Comparison of ENCODE assay signal across 9 cellular contexts in the genomic region with DNA sequence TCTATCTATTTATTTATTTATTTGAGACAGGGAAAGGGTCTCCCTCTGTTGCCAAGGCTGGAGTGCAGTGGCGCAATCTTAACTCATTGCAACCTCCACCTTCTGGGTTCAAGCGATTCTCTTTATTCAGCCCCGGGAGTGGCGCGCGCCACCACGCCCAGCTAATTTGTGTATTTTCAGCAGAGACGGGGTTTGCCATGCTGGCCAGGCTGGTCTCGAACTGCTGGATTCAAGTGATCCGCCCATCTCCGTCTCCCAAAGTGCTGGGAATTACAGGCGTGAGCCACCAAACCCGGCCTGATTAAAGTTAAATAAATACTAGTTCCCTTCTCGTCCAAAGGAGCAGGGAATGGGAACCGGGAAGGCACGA. TPM values are rescaled to one million over a fixed set of nuclear protein-coding genes. Genes with fewer than 3 reads are reported as not detected.
DNase-seq lines count a peak whose midpoint lies in the region; ATAC-seq, FAIRE-seq and TF ChIP-seq lines count a peak whose summit lies in the region.
"Had no signal": no experiment of that assay in that cellular context is flagged by ENCODE, and none has a peak within 500 bp of the region (broad histone marks: within the 10 kb centered on the region; RNA-seq: fewer than 3 reads in every experiment).

No MANE protein-coding gene starts in this region.

- no TSS peak for BruUV-seq in HepG2 (replicated peaks; lab: Mats Ljungman, UMichigan)

- H3K36me3 Mint-ChIP-seq in activated CD4-positive, alpha-beta T cell treated with anti-CD3 and anti-CD28 coated beads, Interleukin-2, amount 10 ng/mL, durations not matched to agents 24 days and 14 days (ENCODE audit: low read depth): peaks cover 2% of the 10 kb centered on the region

- peaks cover 26% of the 10 kb centered on the region for H3K4me1 Mint-ChIP-seq in activated CD4-positive, alpha-beta T cell treated with anti-CD3 and anti-CD28 coated beads, Interleukin-2, amount 10 ng/mL, durations not matched to agents 24 days and 14 days

- 44% methylated on average over 16 of the region's 16 CpGs for WGBS in HepG2 (ENCODE audit: low lambda C conversion rate)
- WGBS in thyroid gland, 2 donors: 37 to 49% methylated on average over 16 of the region's 16 CpGs

- TF ChIP-seq RAD21 in HepG2 (CRISPR knock-in tag; IDR thresholded peaks at IDR 0.05): no peak

- H4K20me1 ChIP-seq in HepG2 (ENCODE audit: insufficient read depth, low read length): no peaks in the 10 kb centered on the region

- H3K36me3 ChIP-seq in ascending aorta (no peaks in the 10 kb centered on the region), HepG2 (replicated peaks in 1 of 2; ENCODE audit: control insufficient read depth in 1 of 2, insufficient read depth in 2 of 2, low read length in 2 of 2) (no peaks in the 10 kb centered on the region), thyroid gland (peaks cover 0 to 5% of the 10 kb centered on the region in 2 donors)

- TF ChIP-seq CTCF in ascending aorta (IDR thresholded peaks at IDR 0.05) (no peak), HepG2 (CRISPR knock-in tag; IDR thresholded peaks at IDR 0.05) (no peak), thyroid gland (IDR thresholded peaks at IDR 0.05) (no peak)

- TF ChIP-seq EP300 in HepG2 (IDR thresholded peaks at IDR 0.05; ENCODE audit: low read depth in 2 of 2, low read length in 2 of 2) (no peak), HepG2 (CRISPR knock-in tag; IDR thresholded peaks at IDR 0.05; ENCODE audit: borderline replicate concordance) (no peak)

- ATAC-seq in HepG2 (no peak), HG03571 (IDR thresholded peaks at IDR 0.05; ENCODE audit: unreplicated experiment) (no peak), GM18873 (IDR thresholded peaks at IDR 0.05; ENCODE audit: low FRiP score, unreplicated experiment) (no peak)

- intact Hi-C loops in activated CD4-positive, alpha-beta T cell treated with anti-CD3 and anti-CD28 coated beads, Interleukin-2, amount 10 ng/mL, durations not matched to agents 24 days and 14 days (cut with micrococcal nuclease): loop anchor here (5.0 kb wide), 4 partner anchors 208 to 992 kb away; a partner anchor contains a TSS
- intact Hi-C loops in ascending aorta (cut with DNase I) (loop anchor here (2.0 kb wide), 1 partner anchor 29 kb away; no protein-coding TSS in a partner anchor), HepG2 (cut with micrococcal nuclease; ENCODE audit: unreplicated experiment) (loop anchor here (5.0 to 10.0 kb wide), 2 partner anchors 172 to 211 kb away; a partner anchor contains a TSS), thyroid gland (cut with DNase I) (no loop called here)

- H3K4me3 ChIP-seq in ascending aorta (peak overlapping the region; percentile 35 to 79), HepG2 (replicated peaks in 1 of 3; ENCODE audit: insufficient read depth in 1 of 3, low read depth in 2 of 3, low read length in 3 of 3) (peak overlapping the region; percentile 9 to 97 (median 85); a peak in 5 of 6 replicates), thyroid gland (replicated peaks in 1 of 3) (peak overlapping the region in 1 of 3 donors; percentile 100)

- no peaks in the 10 kb centered on the region for H3K27me3 ChIP-seq in ascending aorta
- no peaks in the 10 kb centered on the region; a peak in 1 of 5 replicates for H3K27me3 ChIP-seq in HepG2 (ENCODE audit: control insufficient read depth in 1 of 2, insufficient read depth in 2 of 2, low read length in 2 of 2)
- no peaks in the 10 kb centered on the region for H3K27me3 ChIP-seq in thyroid gland

- CTCF ChIA-PET in HepG2 (lab: Yijun Ruan, JAX; ENCODE audit: low intra/inter-chr PET ratio, low total read pairs): interaction anchor here (1.2 to 2.8 kb wide), 4 partner anchors 94 to 123 kb away, joined by 6 to 36 read pairs (median 8); a partner anchor contains a TSS

- no peak for DNase-seq in activated CD4-positive, alpha-beta T cell treated with anti-CD3 and anti-CD28 coated beads, Interleukin-2, amount 10 ng/mL, durations not matched to agents 24 days and 14 days
- no peak for DNase-seq in activated CD4-positive, alpha-beta T cell treated with anti-CD3 and anti-CD28 coated beads for 4 hours
- DNase-seq in ascending aorta (ENCODE audit: low spot score in 2 of 2): no peak
- DNase-seq in HepG2 (ENCODE audit: low spot score): no peak
- peak in 1 of 2 donors; percentile 36 for DNase-seq in thyroid gland
- no peak for DNase-seq in COLO668 (lab: John Stamatoyannopoulos, UW; ENCODE audit: unreplicated experiment)

- peaks cover 0 to 9% of the 10 kb centered on the region in 2 donors for H3K4me1 ChIP-seq in ascending aorta
- peaks cover 44% of the 10 kb centered on the region for H3K4me1 ChIP-seq in HepG2 (ENCODE audit: insufficient read depth, low read length)
- H3K4me1 ChIP-seq in thyroid gland: peaks cover 22 to 23% of the 10 kb centered on the region in 2 donors

- H3K4me2 ChIP-seq in HepG2 (ENCODE audit: low read depth, low read length): peak overlapping the region; percentile 98

- no peaks in the 10 kb centered on the region for H3K27me3 Mint-ChIP-seq in activated CD4-positive, alpha-beta T cell treated with anti-CD3 and anti-CD28 coated beads, Interleukin-2, amount 10 ng/mL, durations not matched to agents 24 days and 14 days

- FAIRE-seq in HepG2 (lab: Jason Lieb, UNC): peak; percentile 8

- H3K9ac ChIP-seq in HepG2 (ENCODE audit: insufficient read depth, low read depth, low read length): peak overlapping the region; percentile 23; the same call in 1 of the 2 replicates

- H3K9me3 ChIP-seq in ascending aorta (no peaks in the 10 kb centered on the region), HepG2 (ENCODE audit: low read length) (no peaks in the 10 kb centered on the region), thyroid gland (no peaks in the 10 kb centered on the region)

- no peaks in the 10 kb centered on the region for H3K9me3 Mint-ChIP-seq in activated CD4-positive, alpha-beta T cell treated with anti-CD3 and anti-CD28 coated beads, Interleukin-2, amount 10 ng/mL, durations not matched to agents 24 days and 14 days

- in situ Hi-C loops in HepG2 (cut with HindIII; ENCODE audit: extremely low pct_ligation_motif_present, low pct_unique_long_range_greater_than_20kb): loop anchor here (5.0 kb wide), 1 partner anchor 103 kb away; a partner anchor contains a TSS

- H3K27ac ChIP-seq in ascending aorta (peak overlapping the region; percentile 98), HepG2 (ENCODE audit: extremely low read length, insufficient read depth, low read length) (peak overlapping the region; percentile 2), thyroid gland (peak overlapping the region; percentile 99 to 100 (median 99))

- TF ChIP-seq POLR2A in HepG2 (IDR thresholded peaks at IDR 0.05; ENCODE audit: insufficient read depth in 1 of 2, low read depth in 2 of 2, low read length in 2 of 2): no peak
- TF ChIP-seq POLR2A in thyroid gland (IDR thresholded peaks at IDR 0.05): no peak

- POLR2A ChIA-PET in HepG2 (lab: Yijun Ruan, JAX): interaction anchor here (0.6 to 2.9 kb wide), 13 partner anchors 8 to 125 kb away, joined by 3 to 37 read pairs (median 4); a partner anchor contains a TSS

- no peak overlapping the region for H2AFZ ChIP-seq in HepG2 (ENCODE audit: low read length)

- peak overlapping the region; percentile 81 for H3K4me3 Mint-ChIP-seq in activated CD4-positive, alpha-beta T cell treated with anti-CD3 and anti-CD28 coated beads, Interleukin-2, amount 10 ng/mL, durations not matched to agents 24 days and 14 days

- peak overlapping the region; percentile 90 for H3K27ac Mint-ChIP-seq in activated CD4-positive, alpha-beta T cell treated with anti-CD3 and anti-CD28 coated beads, Interleukin-2, amount 10 ng/mL, durations not matched to agents 24 days and 14 days

- peaks cover 22% of the 10 kb centered on the region for H3K79me2 ChIP-seq in HepG2 (ENCODE audit: insufficient read depth, low read length)

RNA-seq across cellular contexts. Expression of a gene that starts 4.2 kb away (rescaled TPM):
- 103 and 106 TPM in 2 replicates for total RNA-seq in activated CD4-positive, alpha-beta T cell treated with anti-CD3 and anti-CD28 coated beads, Interleukin-2, amount 10 ng/mL, durations not matched to agents 24 days and 14 days
- total RNA-seq in ascending aorta (144 TPM), HepG2 (2016; rRNA removed; fragmentation: Illumina TruSeq; extraction: Trizol) (78.5 and 91.0 TPM in 2 replicates), thyroid gland (100 to 1,000 TPM; 105 to 152 (median 127) TPM)
- 61.6 and 62.5 TPM in 2 replicates for total RNA-seq in HepG2 (2016; cell fraction: cytosol; rRNA removed; fragmentation: Illumina TruSeq; extraction: Trizol; ENCODE audit: low read depth)
- total RNA-seq in HepG2 (2016; cell fraction: insoluble cytoplasmic fraction; rRNA removed; fragmentation: Illumina TruSeq; extraction: Trizol): 72.7 and 92.2 TPM in 2 replicates
- 98.7 and 108 TPM in 2 replicates for total RNA-seq in HepG2 (2016; cell fraction: membrane; rRNA removed; fragmentation: Illumina TruSeq; extraction: Trizol)
- total RNA-seq in HepG2 (2016; cell fraction: nucleus; rRNA removed; fragmentation: Illumina TruSeq; extraction: Trizol): 63.4 and 77.8 TPM in 2 replicates
- polyA plus RNA-seq in HepG2 (2011; rRNA removed): 268 and 270 TPM in 2 replicates
- 216 and 257 TPM in 2 replicates for polyA plus RNA-seq in HepG2 (2011; cell fraction: cytosol; rRNA removed)
- 595 and 749 TPM in 2 replicates for polyA plus RNA-seq in HepG2 (2011; cell fraction: nucleus; rRNA removed)
- polyA plus RNA-seq in HepG2 (2012): 72.7 and 87.5 TPM in 2 replicates
- polyA plus RNA-seq in HepG2 (2016; cell fraction: cytosol; fragmentation: Illumina TruSeq; extraction: Trizol; ENCODE audit: low read depth): 60.8 and 65.7 TPM in 2 replicates
- 106 and 117 TPM in 2 replicates for polyA plus RNA-seq in HepG2 (2016; cell fraction: insoluble cytoplasmic fraction; fragmentation: Illumina TruSeq; extraction: Trizol; ENCODE audit: low read depth)
- 114 and 123 TPM in 2 replicates for polyA plus RNA-seq in HepG2 (2016; cell fraction: membrane; fragmentation: Illumina TruSeq; extraction: Trizol; ENCODE audit: low read depth)
- 131 and 137 TPM in 2 replicates for polyA plus RNA-seq in HepG2 (2016; cell fraction: nucleus; fragmentation: Illumina TruSeq; extraction: Trizol; ENCODE audit: insufficient read depth, low read depth)
- polyA minus RNA-seq in HepG2 (2011; rRNA and poly(A)+ RNA removed; ENCODE audit: low replicate concordance): 139 and 364 TPM in 2 replicates
- 88.3 and 92.0 TPM in 2 replicates for polyA minus RNA-seq in HepG2 (2011; cell fraction: cytosol; rRNA and poly(A)+ RNA removed)
- polyA minus RNA-seq in HepG2 (2011; cell fraction: nucleus; rRNA and poly(A)+ RNA removed): 159 and 160 TPM in 2 replicates

RNA-seq across cellular contexts. Expression of a gene that starts 13.4 kb away (rescaled TPM):
- total RNA-seq in activated CD4-positive, alpha-beta T cell treated with anti-CD3 and anti-CD28 coated beads, Interleukin-2, amount 10 ng/mL, durations not matched to agents 24 days and 14 days: 0.12 and 0.19 TPM in 2 replicates
- total RNA-seq in ascending aorta: 16.4 TPM
- 0.21 and 0.33 TPM in 2 replicates for total RNA-seq in HepG2 (2016; rRNA removed; fragmentation: Illumina TruSeq; extraction: Trizol)
- total RNA-seq in HepG2 (2016; cell fraction: cytosol; rRNA removed; fragmentation: Illumina TruSeq; extraction: Trizol; ENCODE audit: low read depth): 0.26 and 0.51 TPM in 2 replicates
- 0.18 and 0.22 TPM in 2 replicates for total RNA-seq in HepG2 (2016; cell fraction: insoluble cytoplasmic fraction; rRNA removed; fragmentation: Illumina TruSeq; extraction: Trizol)
- 0.31 TPM in 2 replicates for total RNA-seq in HepG2 (2016; cell fraction: membrane; rRNA removed; fragmentation: Illumina TruSeq; extraction: Trizol)
- total RNA-seq in HepG2 (2016; cell fraction: nucleus; rRNA removed; fragmentation: Illumina TruSeq; extraction: Trizol): 0.19 and 0.71 TPM in 2 replicates
- 2.3 and 2.5 TPM in 2 replicates for polyA plus RNA-seq in HepG2 (2011; rRNA removed)
- polyA plus RNA-seq in HepG2 (2011; cell fraction: cytosol; rRNA removed): 1.1 and 1.2 TPM in 2 replicates
- polyA plus RNA-seq in HepG2 (2011; cell fraction: nucleus; rRNA removed): 11.6 and 19.0 TPM in 2 replicates
- polyA plus RNA-seq in HepG2 (2012): 1.5 and 3.8 TPM in 2 replicates
- polyA plus RNA-seq in HepG2 (2016; cell fraction: cytosol; fragmentation: Illumina TruSeq; extraction: Trizol; ENCODE audit: low read depth): 0.26 and 0.40 TPM in 2 replicates
- 0.09 and 0.23 TPM in 2 replicates for polyA plus RNA-seq in HepG2 (2016; cell fraction: insoluble cytoplasmic fraction; fragmentation: Illumina TruSeq; extraction: Trizol; ENCODE audit: low read depth)
- polyA plus RNA-seq in HepG2 (2016; cell fraction: membrane; fragmentation: Illumina TruSeq; extraction: Trizol; ENCODE audit: low read depth): 0.26 and 0.42 TPM in 2 replicates
- 0.23 and 0.79 TPM in 2 replicates for polyA plus RNA-seq in HepG2 (2016; cell fraction: nucleus; fragmentation: Illumina TruSeq; extraction: Trizol; ENCODE audit: insufficient read depth, low read depth)
- polyA minus RNA-seq in HepG2 (2011; rRNA and poly(A)+ RNA removed; ENCODE audit: low replicate concordance): 0.14 and 2.9 TPM in 2 replicates
- polyA minus RNA-seq in HepG2 (2011; cell fraction: cytosol; rRNA and poly(A)+ RNA removed): 0.35 and 1.5 TPM in 2 replicates
- polyA minus RNA-seq in HepG2 (2011; cell fraction: nucleus; rRNA and poly(A)+ RNA removed): 3.7 and 5.4 TPM in 2 replicates
- 10 to 100 TPM in 2 of 4 donors, 1 to 10 TPM in 2; 1.7 to 14.5 (median 10.1) TPM for total RNA-seq in thyroid gland
- total RNA-seq: SK-MEL-5 had no signal

RNA-seq across cellular contexts. Expression of a gene that starts 23.5 kb away (rescaled TPM):
- not detected in 2 replicates for total RNA-seq in activated CD4-positive, alpha-beta T cell treated with anti-CD3 and anti-CD28 coated beads, Interleukin-2, amount 10 ng/mL, durations not matched to agents 24 days and 14 days
- total RNA-seq in ascending aorta: not detected
- total RNA-seq in HepG2 (2016; rRNA removed; fragmentation: Illumina TruSeq; extraction: Trizol): 301 and 337 TPM in 2 replicates
- total RNA-seq in HepG2 (2016; cell fraction: cytosol; rRNA removed; fragmentation: Illumina TruSeq; extraction: Trizol; ENCODE audit: low read depth): 59.0 and 67.7 TPM in 2 replicates
- 281 and 313 TPM in 2 replicates for total RNA-seq in HepG2 (2016; cell fraction: insoluble cytoplasmic fraction; rRNA removed; fragmentation: Illumina TruSeq; extraction: Trizol)
- 183 and 224 TPM in 2 replicates for total RNA-seq in HepG2 (2016; cell fraction: membrane; rRNA removed; fragmentation: Illumina TruSeq; extraction: Trizol)
- total RNA-seq in HepG2 (2016; cell fraction: nucleus; rRNA removed; fragmentation: Illumina TruSeq; extraction: Trizol): 188 and 190 TPM in 2 replicates
- polyA plus RNA-seq in HepG2 (2011; rRNA removed): 287 and 352 TPM in 2 replicates
- polyA plus RNA-seq in HepG2 (2011; cell fraction: cytosol; rRNA removed): 169 and 211 TPM in 2 replicates
- 756 and 778 TPM in 2 replicates for polyA plus RNA-seq in HepG2 (2011; cell fraction: nucleus; rRNA removed)
- 201 and 249 TPM in 2 replicates for polyA plus RNA-seq in HepG2 (2012)
- 85.6 and 100 TPM in 2 replicates for polyA plus RNA-seq in HepG2 (2016; cell fraction: cytosol; fragmentation: Illumina TruSeq; extraction: Trizol; ENCODE audit: low read depth)
- polyA plus RNA-seq in HepG2 (2016; cell fraction: insoluble cytoplasmic fraction; fragmentation: Illumina TruSeq; extraction: Trizol; ENCODE audit: low read depth): 215 and 265 TPM in 2 replicates
- polyA plus RNA-seq in HepG2 (2016; cell fraction: membrane; fragmentation: Illumina TruSeq; extraction: Trizol; ENCODE audit: low read depth): 117 and 144 TPM in 2 replicates
- polyA plus RNA-seq in HepG2 (2016; cell fraction: nucleus; fragmentation: Illumina TruSeq; extraction: Trizol; ENCODE audit: insufficient read depth, low read depth): 336 and 399 TPM in 2 replicates
- polyA minus RNA-seq in HepG2 (2011; rRNA and poly(A)+ RNA removed; ENCODE audit: low replicate concordance): 0.19 and 699 TPM in 2 replicates
- polyA minus RNA-seq in HepG2 (2011; cell fraction: cytosol; rRNA and poly(A)+ RNA removed): 138 and 156 TPM in 2 replicates
- 112 and 120 TPM in 2 replicates for polyA minus RNA-seq in HepG2 (2011; cell fraction: nucleus; rRNA and poly(A)+ RNA removed)
- total RNA-seq in thyroid gland: not detected

RNA-seq across cellular contexts. Expression of a gene that starts 38.8 kb away (rescaled TPM):
- total RNA-seq in activated CD4-positive, alpha-beta T cell treated with anti-CD3 and anti-CD28 coated beads, Interleukin-2, amount 10 ng/mL, durations not matched to agents 24 days and 14 days: not detected in 2 replicates
- total RNA-seq in ascending aorta (not detected), HepG2 (2016; rRNA removed; fragmentation: Illumina TruSeq; extraction: Trizol) (0.22 TPM in 1 of 2 replicates, not detected in the other), thyroid gland (1 to 10 TPM in 3 of 4 donors, under 1 TPM in 1; 0.54 to 5.5 (median 2.9) TPM)
- 0.35 TPM in 1 of 2 replicates, not detected in the other for total RNA-seq in HepG2 (2016; cell fraction: cytosol; rRNA removed; fragmentation: Illumina TruSeq; extraction: Trizol; ENCODE audit: low read depth)
- total RNA-seq in HepG2 (2016; cell fraction: insoluble cytoplasmic fraction; rRNA removed; fragmentation: Illumina TruSeq; extraction: Trizol): 0.15 TPM in 1 of 2 replicates, not detected in the other
- total RNA-seq in HepG2 (2016; cell fraction: membrane; rRNA removed; fragmentation: Illumina TruSeq; extraction: Trizol): 0.38 and 0.49 TPM in 2 replicates
- not detected in 2 replicates for total RNA-seq in HepG2 (2016; cell fraction: nucleus; rRNA removed; fragmentation: Illumina TruSeq; extraction: Trizol)
- 0.07 and 0.09 TPM in 2 replicates for polyA plus RNA-seq in HepG2 (2011; rRNA removed)
- polyA plus RNA-seq in HepG2 (2011; cell fraction: cytosol; rRNA removed): 0.09 and 0.15 TPM in 2 replicates
- 0.48 and 0.87 TPM in 2 replicates for polyA plus RNA-seq in HepG2 (2011; cell fraction: nucleus; rRNA removed)
- 0.15 TPM in 1 of 2 replicates, not detected in the other for polyA plus RNA-seq in HepG2 (2012)
- not detected in 2 replicates for polyA plus RNA-seq in HepG2 (2016; cell fraction: cytosol; fragmentation: Illumina TruSeq; extraction: Trizol; ENCODE audit: low read depth)
- not detected in 2 replicates for polyA plus RNA-seq in HepG2 (2016; cell fraction: insoluble cytoplasmic fraction; fragmentation: Illumina TruSeq; extraction: Trizol; ENCODE audit: low read depth)
- not detected in 2 replicates for polyA plus RNA-seq in HepG2 (2016; cell fraction: membrane; fragmentation: Illumina TruSeq; extraction: Trizol; ENCODE audit: low read depth)
- polyA plus RNA-seq in HepG2 (2016; cell fraction: nucleus; fragmentation: Illumina TruSeq; extraction: Trizol; ENCODE audit: insufficient read depth, low read depth): not detected in 2 replicates
- 0.36 TPM in 1 of 2 replicates, not detected in the other for polyA minus RNA-seq in HepG2 (2011; rRNA and poly(A)+ RNA removed; ENCODE audit: low replicate concordance)
- not detected in 2 replicates for polyA minus RNA-seq in HepG2 (2011; cell fraction: cytosol; rRNA and poly(A)+ RNA removed)
- polyA minus RNA-seq in HepG2 (2011; cell fraction: nucleus; rRNA and poly(A)+ RNA removed): 1.4 TPM in 1 of 2 replicates, not detected in the other
- total RNA-seq: SK-MEL-5 had no signal

Comparison
In these comparisons a context has a peak if more than half of its experiments do, and no peak if none do; other contexts are left out.
1. H3K27ac ChIP-seq: peak in every context shown above with its lines; median percentile 99 in thyroid gland; 98 in ascending aorta; 2 in HepG2.
2. RNA of a gene that starts 23.5 kb away (total RNA-seq): 59.0 to 337 TPM in HepG2; not detected in activated CD4-positive, alpha-beta T cell treated with anti-CD3 and anti-CD28 coated beads, Interleukin-2, amount 10 ng/mL, durations not matched to agents 24 days and 14 days, not detected in ascending aorta (single experiment) and not detected in thyroid gland; every median in the first group is over 10 times any median in the second.